1 cellular context compared by ENCODE assay signal in the genomic region with DNA sequence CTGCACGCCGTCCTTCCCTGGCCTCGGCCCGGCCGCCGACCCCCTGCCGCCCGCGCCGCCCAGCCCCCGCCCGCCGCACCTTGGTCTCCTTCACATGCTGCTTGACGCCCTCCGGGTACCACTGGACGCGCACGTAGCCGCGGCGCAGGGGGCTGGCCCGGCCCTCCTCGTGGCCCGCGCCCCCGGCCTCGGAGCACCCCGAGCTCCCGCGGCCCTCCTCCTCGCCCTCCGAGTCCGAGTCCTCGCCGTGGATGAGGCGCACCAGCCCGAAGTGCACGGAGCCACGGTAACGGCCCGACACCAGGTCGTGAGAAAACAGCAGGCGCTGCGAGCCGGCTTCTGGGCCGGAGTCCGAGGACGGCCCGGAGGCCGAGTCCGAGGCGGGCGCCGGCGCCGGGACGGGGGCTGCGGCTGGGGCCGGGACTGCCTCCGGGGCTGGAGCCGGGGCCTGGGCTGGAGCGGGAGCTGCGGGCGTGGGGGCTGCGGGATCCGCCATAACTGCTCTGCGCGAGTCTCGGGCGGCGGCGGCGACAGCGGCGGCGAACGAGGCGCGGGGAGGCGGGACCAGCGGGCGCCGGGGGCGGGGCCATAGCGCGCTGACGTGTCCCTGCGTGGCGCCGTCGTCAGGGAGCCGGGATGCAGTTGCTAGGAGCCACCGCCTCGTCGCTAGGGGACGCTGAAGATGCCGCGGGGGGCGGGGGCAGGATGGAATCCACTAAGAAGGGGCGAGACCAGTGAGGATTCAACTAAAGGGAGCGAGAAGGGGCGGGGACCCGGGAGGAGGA.
TF ChIP-seq lines count a peak whose summit lies in the region.

A gene (minus strand): TSS at position 507 of the 785 bp plus-strand sequence. CDS start 11 bp downstream, at position 496.

TF ChIP-seq in K562, 482 proteins besides CTCF, POLR2A, EP300 and RAD21 (continued from another document and continues in another):
- TF ChIP-seq, protein P1, sequence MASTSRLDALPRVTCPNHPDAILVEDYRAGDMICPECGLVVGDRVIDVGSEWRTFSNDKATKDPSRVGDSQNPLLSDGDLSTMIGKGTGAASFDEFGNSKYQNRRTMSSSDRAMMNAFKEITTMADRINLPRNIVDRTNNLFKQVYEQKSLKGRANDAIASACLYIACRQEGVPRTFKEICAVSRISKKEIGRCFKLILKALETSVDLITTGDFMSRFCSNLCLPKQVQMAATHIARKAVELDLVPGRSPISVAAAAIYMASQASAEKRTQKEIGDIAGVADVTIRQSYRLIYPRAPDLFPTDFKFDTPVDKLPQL (IDR thresholded peaks at IDR 0.05; ENCODE audit: extremely low read depth, insufficient read length): no peak
- TF ChIP-seq NBN (IDR thresholded peaks at IDR 0.05; ENCODE audit: low read depth): no peak
- TF ChIP-seq, protein P2, sequence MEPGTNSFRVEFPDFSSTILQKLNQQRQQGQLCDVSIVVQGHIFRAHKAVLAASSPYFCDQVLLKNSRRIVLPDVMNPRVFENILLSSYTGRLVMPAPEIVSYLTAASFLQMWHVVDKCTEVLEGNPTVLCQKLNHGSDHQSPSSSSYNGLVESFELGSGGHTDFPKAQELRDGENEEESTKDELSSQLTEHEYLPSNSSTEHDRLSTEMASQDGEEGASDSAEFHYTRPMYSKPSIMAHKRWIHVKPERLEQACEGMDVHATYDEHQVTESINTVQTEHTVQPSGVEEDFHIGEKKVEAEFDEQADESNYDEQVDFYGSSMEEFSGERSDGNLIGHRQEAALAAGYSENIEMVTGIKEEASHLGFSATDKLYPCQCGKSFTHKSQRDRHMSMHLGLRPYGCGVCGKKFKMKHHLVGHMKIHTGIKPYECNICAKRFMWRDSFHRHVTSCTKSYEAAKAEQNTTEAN (CRISPR knock-in tag; IDR thresholded peaks at IDR 0.05): no peak
- TF ChIP-seq, protein P3, sequence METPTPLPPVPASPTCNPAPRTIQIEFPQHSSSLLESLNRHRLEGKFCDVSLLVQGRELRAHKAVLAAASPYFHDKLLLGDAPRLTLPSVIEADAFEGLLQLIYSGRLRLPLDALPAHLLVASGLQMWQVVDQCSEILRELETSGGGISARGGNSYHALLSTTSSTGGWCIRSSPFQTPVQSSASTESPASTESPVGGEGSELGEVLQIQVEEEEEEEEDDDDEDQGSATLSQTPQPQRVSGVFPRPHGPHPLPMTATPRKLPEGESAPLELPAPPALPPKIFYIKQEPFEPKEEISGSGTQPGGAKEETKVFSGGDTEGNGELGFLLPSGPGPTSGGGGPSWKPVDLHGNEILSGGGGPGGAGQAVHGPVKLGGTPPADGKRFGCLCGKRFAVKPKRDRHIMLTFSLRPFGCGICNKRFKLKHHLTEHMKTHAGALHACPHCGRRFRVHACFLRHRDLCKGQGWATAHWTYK (CRISPR knock-in tag; IDR thresholded peaks at IDR 0.05): no peak
- no peak for TF ChIP-seq HNRNPUL1 (IDR thresholded peaks at IDR 0.05; ENCODE audit: low read length)
- no peak for TF ChIP-seq BRCA1 (IDR thresholded peaks at IDR 0.05)
- TF ChIP-seq BRCA1 (CRISPR knock-in tag; IDR thresholded peaks at IDR 0.05): no peak
- TF ChIP-seq CBX8 (IDR thresholded peaks at IDR 0.05; ENCODE audit: borderline replicate concordance, extremely low read depth, low read depth, low read length, poor library complexity, severe bottlenecking): no peak
- TF ChIP-seq MAFF (IDR thresholded peaks at IDR 0.05; ENCODE audit: low read length): no peak
- TF ChIP-seq, protein P4, sequence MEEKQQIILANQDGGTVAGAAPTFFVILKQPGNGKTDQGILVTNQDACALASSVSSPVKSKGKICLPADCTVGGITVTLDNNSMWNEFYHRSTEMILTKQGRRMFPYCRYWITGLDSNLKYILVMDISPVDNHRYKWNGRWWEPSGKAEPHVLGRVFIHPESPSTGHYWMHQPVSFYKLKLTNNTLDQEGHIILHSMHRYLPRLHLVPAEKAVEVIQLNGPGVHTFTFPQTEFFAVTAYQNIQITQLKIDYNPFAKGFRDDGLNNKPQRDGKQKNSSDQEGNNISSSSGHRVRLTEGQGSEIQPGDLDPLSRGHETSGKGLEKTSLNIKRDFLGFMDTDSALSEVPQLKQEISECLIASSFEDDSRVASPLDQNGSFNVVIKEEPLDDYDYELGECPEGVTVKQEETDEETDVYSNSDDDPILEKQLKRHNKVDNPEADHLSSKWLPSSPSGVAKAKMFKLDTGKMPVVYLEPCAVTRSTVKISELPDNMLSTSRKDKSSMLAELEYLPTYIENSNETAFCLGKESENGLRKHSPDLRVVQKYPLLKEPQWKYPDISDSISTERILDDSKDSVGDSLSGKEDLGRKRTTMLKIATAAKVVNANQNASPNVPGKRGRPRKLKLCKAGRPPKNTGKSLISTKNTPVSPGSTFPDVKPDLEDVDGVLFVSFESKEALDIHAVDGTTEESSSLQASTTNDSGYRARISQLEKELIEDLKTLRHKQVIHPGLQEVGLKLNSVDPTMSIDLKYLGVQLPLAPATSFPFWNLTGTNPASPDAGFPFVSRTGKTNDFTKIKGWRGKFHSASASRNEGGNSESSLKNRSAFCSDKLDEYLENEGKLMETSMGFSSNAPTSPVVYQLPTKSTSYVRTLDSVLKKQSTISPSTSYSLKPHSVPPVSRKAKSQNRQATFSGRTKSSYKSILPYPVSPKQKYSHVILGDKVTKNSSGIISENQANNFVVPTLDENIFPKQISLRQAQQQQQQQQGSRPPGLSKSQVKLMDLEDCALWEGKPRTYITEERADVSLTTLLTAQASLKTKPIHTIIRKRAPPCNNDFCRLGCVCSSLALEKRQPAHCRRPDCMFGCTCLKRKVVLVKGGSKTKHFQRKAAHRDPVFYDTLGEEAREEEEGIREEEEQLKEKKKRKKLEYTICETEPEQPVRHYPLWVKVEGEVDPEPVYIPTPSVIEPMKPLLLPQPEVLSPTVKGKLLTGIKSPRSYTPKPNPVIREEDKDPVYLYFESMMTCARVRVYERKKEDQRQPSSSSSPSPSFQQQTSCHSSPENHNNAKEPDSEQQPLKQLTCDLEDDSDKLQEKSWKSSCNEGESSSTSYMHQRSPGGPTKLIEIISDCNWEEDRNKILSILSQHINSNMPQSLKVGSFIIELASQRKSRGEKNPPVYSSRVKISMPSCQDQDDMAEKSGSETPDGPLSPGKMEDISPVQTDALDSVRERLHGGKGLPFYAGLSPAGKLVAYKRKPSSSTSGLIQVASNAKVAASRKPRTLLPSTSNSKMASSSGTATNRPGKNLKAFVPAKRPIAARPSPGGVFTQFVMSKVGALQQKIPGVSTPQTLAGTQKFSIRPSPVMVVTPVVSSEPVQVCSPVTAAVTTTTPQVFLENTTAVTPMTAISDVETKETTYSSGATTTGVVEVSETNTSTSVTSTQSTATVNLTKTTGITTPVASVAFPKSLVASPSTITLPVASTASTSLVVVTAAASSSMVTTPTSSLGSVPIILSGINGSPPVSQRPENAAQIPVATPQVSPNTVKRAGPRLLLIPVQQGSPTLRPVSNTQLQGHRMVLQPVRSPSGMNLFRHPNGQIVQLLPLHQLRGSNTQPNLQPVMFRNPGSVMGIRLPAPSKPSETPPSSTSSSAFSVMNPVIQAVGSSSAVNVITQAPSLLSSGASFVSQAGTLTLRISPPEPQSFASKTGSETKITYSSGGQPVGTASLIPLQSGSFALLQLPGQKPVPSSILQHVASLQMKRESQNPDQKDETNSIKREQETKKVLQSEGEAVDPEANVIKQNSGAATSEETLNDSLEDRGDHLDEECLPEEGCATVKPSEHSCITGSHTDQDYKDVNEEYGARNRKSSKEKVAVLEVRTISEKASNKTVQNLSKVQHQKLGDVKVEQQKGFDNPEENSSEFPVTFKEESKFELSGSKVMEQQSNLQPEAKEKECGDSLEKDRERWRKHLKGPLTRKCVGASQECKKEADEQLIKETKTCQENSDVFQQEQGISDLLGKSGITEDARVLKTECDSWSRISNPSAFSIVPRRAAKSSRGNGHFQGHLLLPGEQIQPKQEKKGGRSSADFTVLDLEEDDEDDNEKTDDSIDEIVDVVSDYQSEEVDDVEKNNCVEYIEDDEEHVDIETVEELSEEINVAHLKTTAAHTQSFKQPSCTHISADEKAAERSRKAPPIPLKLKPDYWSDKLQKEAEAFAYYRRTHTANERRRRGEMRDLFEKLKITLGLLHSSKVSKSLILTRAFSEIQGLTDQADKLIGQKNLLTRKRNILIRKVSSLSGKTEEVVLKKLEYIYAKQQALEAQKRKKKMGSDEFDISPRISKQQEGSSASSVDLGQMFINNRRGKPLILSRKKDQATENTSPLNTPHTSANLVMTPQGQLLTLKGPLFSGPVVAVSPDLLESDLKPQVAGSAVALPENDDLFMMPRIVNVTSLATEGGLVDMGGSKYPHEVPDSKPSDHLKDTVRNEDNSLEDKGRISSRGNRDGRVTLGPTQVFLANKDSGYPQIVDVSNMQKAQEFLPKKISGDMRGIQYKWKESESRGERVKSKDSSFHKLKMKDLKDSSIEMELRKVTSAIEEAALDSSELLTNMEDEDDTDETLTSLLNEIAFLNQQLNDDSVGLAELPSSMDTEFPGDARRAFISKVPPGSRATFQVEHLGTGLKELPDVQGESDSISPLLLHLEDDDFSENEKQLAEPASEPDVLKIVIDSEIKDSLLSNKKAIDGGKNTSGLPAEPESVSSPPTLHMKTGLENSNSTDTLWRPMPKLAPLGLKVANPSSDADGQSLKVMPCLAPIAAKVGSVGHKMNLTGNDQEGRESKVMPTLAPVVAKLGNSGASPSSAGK (IDR thresholded peaks at IDR 0.05): no peak
- TF ChIP-seq SIN3A (IDR thresholded peaks at IDR 0.05; ENCODE audit: borderline replicate concordance in 2 of 2, control insufficient read depth in 1 of 2, low read depth in 2 of 2, low read length in 2 of 2): peak; percentile 37 to 72; a peak in 2 of 4 replicates
- TF ChIP-seq HLTF (IDR thresholded peaks at IDR 0.05): no peak
- TF ChIP-seq NCOA4 (IDR thresholded peaks at IDR 0.05; ENCODE audit: partially characterized antibody): no peak
- no peak for TF ChIP-seq ZNF444 (CRISPR knock-in tag; IDR thresholded peaks at IDR 0.05)
- TF ChIP-seq ZNF785 (CRISPR knock-in tag; IDR thresholded peaks at IDR 0.05): no peak
- TF ChIP-seq, protein P5, sequence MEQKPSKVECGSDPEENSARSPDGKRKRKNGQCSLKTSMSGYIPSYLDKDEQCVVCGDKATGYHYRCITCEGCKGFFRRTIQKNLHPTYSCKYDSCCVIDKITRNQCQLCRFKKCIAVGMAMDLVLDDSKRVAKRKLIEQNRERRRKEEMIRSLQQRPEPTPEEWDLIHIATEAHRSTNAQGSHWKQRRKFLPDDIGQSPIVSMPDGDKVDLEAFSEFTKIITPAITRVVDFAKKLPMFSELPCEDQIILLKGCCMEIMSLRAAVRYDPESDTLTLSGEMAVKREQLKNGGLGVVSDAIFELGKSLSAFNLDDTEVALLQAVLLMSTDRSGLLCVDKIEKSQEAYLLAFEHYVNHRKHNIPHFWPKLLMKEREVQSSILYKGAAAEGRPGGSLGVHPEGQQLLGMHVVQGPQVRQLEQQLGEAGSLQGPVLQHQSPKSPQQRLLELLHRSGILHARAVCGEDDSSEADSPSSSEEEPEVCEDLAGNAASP (IDR thresholded peaks at IDR 0.05): no peak
- TF ChIP-seq HIVEP1 (CRISPR knock-in tag; IDR thresholded peaks at IDR 0.05): no peak
- no peak for TF ChIP-seq NR2F6 (CRISPR knock-in tag; IDR thresholded peaks at IDR 0.05)
- no peak for TF ChIP-seq ZNF668 (CRISPR knock-in tag; IDR thresholded peaks at IDR 0.05)
- TF ChIP-seq, protein P6, sequence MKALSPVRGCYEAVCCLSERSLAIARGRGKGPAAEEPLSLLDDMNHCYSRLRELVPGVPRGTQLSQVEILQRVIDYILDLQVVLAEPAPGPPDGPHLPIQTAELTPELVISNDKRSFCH (CRISPR knock-in tag; IDR thresholded peaks at IDR 0.05): no peak
- TF ChIP-seq, protein P6 (tag; IDR thresholded peaks at IDR 0.05): 0 out of 2 replicates have a peak, but pooled peaks have one; percentile 36
- no peak for TF ChIP-seq ZNF316 (IDR thresholded peaks at IDR 0.05)
- no peak for TF ChIP-seq ZNF696 (CRISPR knock-in tag; conservative IDR thresholded peaks at IDR 0.05)
- no peak for TF ChIP-seq TBL1XR1 (IDR thresholded peaks at IDR 0.05; ENCODE audit: low read length in 2 of 2)
- no peak for TF ChIP-seq ZNF324 (CRISPR knock-in tag; IDR thresholded peaks at IDR 0.05)
- no peak for TF ChIP-seq NR2C2 (CRISPR knock-in tag; IDR thresholded peaks at IDR 0.05)
- no peak for TF ChIP-seq NR2C2 (tag; IDR thresholded peaks at IDR 0.05)
- TF ChIP-seq ZNF436 (CRISPR knock-in tag; IDR thresholded peaks at IDR 0.05): no peak
- no peak for TF ChIP-seq SETDB1 (IDR thresholded peaks at IDR 0.05; ENCODE audit: low read length)
- no peak for TF ChIP-seq TAL1 (IDR thresholded peaks at IDR 0.05)
- no peak for TF ChIP-seq EP400 (IDR thresholded peaks at IDR 0.05)
- TF ChIP-seq, protein P7, sequence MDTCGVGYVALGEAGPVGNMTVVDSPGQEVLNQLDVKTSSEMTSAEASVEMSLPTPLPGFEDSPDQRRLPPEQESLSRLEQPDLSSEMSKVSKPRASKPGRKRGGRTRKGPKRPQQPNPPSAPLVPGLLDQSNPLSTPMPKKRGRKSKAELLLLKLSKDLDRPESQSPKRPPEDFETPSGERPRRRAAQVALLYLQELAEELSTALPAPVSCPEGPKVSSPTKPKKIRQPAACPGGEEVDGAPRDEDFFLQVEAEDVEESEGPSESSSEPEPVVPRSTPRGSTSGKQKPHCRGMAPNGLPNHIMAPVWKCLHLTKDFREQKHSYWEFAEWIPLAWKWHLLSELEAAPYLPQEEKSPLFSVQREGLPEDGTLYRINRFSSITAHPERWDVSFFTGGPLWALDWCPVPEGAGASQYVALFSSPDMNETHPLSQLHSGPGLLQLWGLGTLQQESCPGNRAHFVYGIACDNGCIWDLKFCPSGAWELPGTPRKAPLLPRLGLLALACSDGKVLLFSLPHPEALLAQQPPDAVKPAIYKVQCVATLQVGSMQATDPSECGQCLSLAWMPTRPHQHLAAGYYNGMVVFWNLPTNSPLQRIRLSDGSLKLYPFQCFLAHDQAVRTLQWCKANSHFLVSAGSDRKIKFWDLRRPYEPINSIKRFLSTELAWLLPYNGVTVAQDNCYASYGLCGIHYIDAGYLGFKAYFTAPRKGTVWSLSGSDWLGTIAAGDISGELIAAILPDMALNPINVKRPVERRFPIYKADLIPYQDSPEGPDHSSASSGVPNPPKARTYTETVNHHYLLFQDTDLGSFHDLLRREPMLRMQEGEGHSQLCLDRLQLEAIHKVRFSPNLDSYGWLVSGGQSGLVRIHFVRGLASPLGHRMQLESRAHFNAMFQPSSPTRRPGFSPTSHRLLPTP (IDR thresholded peaks at IDR 0.05; ENCODE audit: borderline replicate concordance, extremely low read depth, insufficient read length): no peak
- TF ChIP-seq SRSF7 (optimal IDR thresholded peaks at IDR 0.05; ENCODE audit: low read depth, low read length): no peak
- TF ChIP-seq RBM14 (IDR thresholded peaks at IDR 0.05; ENCODE audit: borderline replicate concordance, insufficient read depth, low read depth, low read length): no peak
- TF ChIP-seq ADNP (tag; IDR thresholded peaks at IDR 0.05): no peak
- no peak for TF ChIP-seq COPS2 (conservative IDR thresholded peaks at IDR 0.05)
- TF ChIP-seq ZNF717 (CRISPR knock-in tag; IDR thresholded peaks at IDR 0.05): no peak
